In the genomic region with DNA sequence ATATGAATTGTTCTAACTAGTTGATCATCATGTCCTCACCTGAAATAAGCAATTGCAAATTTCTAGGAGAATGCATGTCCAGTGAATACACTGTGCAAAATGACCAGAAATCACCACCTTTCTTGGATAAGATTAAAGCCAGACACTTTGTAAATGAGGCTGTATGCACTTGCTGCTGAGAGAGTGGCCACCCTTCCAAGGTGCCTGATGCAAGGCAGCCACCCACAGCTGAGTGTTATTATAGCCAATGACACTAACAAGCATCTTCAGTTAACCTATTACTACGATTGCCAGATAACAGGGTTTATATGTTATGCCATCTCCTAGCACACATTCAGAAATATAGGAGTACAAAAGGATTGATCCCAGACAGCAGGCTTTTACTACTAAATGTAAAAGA, we compare ENCODE assay signal across 33 cellular contexts.
"Had no signal": no experiment of that assay in that cellular context is flagged by ENCODE, and none has a peak within 500 bp of the region (broad histone marks: within the 10 kb centered on the region; RNA-seq: fewer than 3 reads in every experiment).

No MANE protein-coding gene starts in this region.

- H3K36me3 ChIP-seq: SJSA1 had no signal

- H3K9me3 Mint-ChIP-seq: T-helper 1 cell treated with Interleukin-12 subunit alpha and Interleukin-12 subunit beta and Interleukin-4 antibody, amounts not matched to agents 30 μg/mL and 1 μg/mL, for 36 hours had no signal

- H3K9me3 ChIP-seq: SJSA1 had no signal

- H2AFZ ChIP-seq: PC-9 had no signal

- DNase-seq: Karpas-422, KBM-7, MM.1S, MV-4-11, NCI-H1092, NCI-H1105, NCI-H1417 treated with DMSO at 0.1 percent for 48 hours, NCI-H1436 treated with DMSO at 0.1 percent for 48 hours, NCI-H1694 treated with DMSO at 0.1 percent for 48 hours, NCI-H187 treated with DMSO at 0.1 percent for 48 hours, NCI-H2029, NCI-H2081, NCI-H2107, NCI-H2171, NCI-H226, NCI-H446 treated with DMSO at 0.1 percent for 48 hours, NCI-H510A, NCI-H524, NCI-H69, NCI-H748 treated with DMSO at 0.1 percent for 48 hours, NCI-H82, OCI-M1, PC-9, SHP77 treated with DMSO at 0.1 percent for 48 hours, SW 1271, T-helper 1 cell had no signal

- H3K27me3 ChIP-seq: SJSA1 had no signal

- H3K4me1 ChIP-seq: SJSA1 had no signal

- ATAC-seq: Panc1, Right ventricle myocardium inferior had no signal

- H3K4me3 ChIP-seq: PC-9, SJSA1, SK-N-MC had no signal

- H3K9ac ChIP-seq: KMS-11 had no signal

- H3K27ac ChIP-seq: KMS-11, PC-9, RWPE1, SJSA1, SK-N-MC had no signal

- H3K4me3 Mint-ChIP-seq: T-helper 1 cell treated with Interleukin-12 subunit alpha and Interleukin-12 subunit beta and Interleukin-4 antibody, amounts not matched to agents 30 μg/mL and 1 μg/mL, for 36 hours had no signal

- H3K4me2 ChIP-seq: KMS-11, PC-9 had no signal
